1 cellular context compared by ENCODE assay signal in genomic region chr12:24080465-24080864, GRCh38.
A peak's percentile ranks its signal among the peaks of the same experiment; 100 is the strongest.
TF ChIP-seq lines count a peak whose summit lies in the region.

No MANE protein-coding gene starts in this region.

TF ChIP-seq in HepG2, 621 proteins besides CTCF, POLR2A, EP300 and RAD21 (continued from another document and continues in another):
- TF ChIP-seq ZNF687 (CRISPR knock-in tag; IDR thresholded peaks at IDR 0.05) (no peak), BHLHE40 (IDR thresholded peaks at IDR 0.05; ENCODE audit: low read length) (no peak), CBX2 (IDR thresholded peaks at IDR 0.05; ENCODE audit: low read depth, low read length) (no peak), CBX2 (CRISPR knock-in tag; IDR thresholded peaks at IDR 0.05; ENCODE audit: low read depth) (no peak), RBAK (CRISPR knock-in tag; IDR thresholded peaks at IDR 0.05) (no peak), RFXANK (CRISPR knock-in tag; IDR thresholded peaks at IDR 0.05) (no peak), ZXDC (CRISPR knock-in tag; IDR thresholded peaks at IDR 0.05) (no peak), ZSCAN29 (CRISPR knock-in tag; conservative IDR thresholded peaks at IDR 0.05) (0 out of 2 replicates have a peak, but pooled peaks have one; percentile 52), MIER2 (CRISPR knock-in tag; IDR thresholded peaks at IDR 0.05) (no peak), CREB3 (CRISPR knock-in tag; IDR thresholded peaks at IDR 0.05) (no peak), REXO4 (CRISPR knock-in tag; IDR thresholded peaks at IDR 0.05; ENCODE audit: borderline replicate concordance) (no peak), NFRKB (IDR thresholded peaks at IDR 0.05) (no peak), ZNF713 (CRISPR knock-in tag; IDR thresholded peaks at IDR 0.05) (no peak), ZNF564 (CRISPR knock-in tag; IDR thresholded peaks at IDR 0.05) (no peak), ZNF264 (CRISPR knock-in tag; IDR thresholded peaks at IDR 0.05) (peak; percentile 69; the same call in 1 of the 2 replicates), HINFP (CRISPR knock-in tag; IDR thresholded peaks at IDR 0.05; ENCODE audit: low read depth) (no peak), CHD2 (IDR thresholded peaks at IDR 0.05; ENCODE audit: low read depth, low read length) (no peak), HDAC6 (IDR thresholded peaks at IDR 0.05; ENCODE audit: low read depth, low read length) (no peak), ARID4A (CRISPR knock-in tag; IDR thresholded peaks at IDR 0.05; ENCODE audit: borderline replicate concordance) (no peak; the same call in 1 of the 2 replicates), AFF4 (CRISPR knock-in tag; IDR thresholded peaks at IDR 0.05) (no peak), ZNF589 (CRISPR knock-in tag; conservative IDR thresholded peaks at IDR 0.05) (no peak), ELF1 (CRISPR knock-in tag; IDR thresholded peaks at IDR 0.05) (no peak), NR2F2 (IDR thresholded peaks at IDR 0.05; ENCODE audit: borderline replicate concordance, low read depth) (peak; percentile 92), ZNF30 (CRISPR knock-in tag; IDR thresholded peaks at IDR 0.05) (no peak), POGK (CRISPR knock-in tag; conservative IDR thresholded peaks at IDR 0.05) (no peak), NFE2L2 (IDR thresholded peaks at IDR 0.05; ENCODE audit: low read length) (no peak), THYN1 (CRISPR knock-in tag; IDR thresholded peaks at IDR 0.05; ENCODE audit: borderline replicate concordance, low read depth) (no peak), ZFP82 (CRISPR knock-in tag; IDR thresholded peaks at IDR 0.05; ENCODE audit: borderline replicate concordance) (no peak), ZNF260 (CRISPR knock-in tag; IDR thresholded peaks at IDR 0.05; ENCODE audit: borderline replicate concordance, low read depth) (no peak), SETDB1 (CRISPR knock-in tag; IDR thresholded peaks at IDR 0.05; ENCODE audit: borderline replicate concordance) (no peak), TBP (CRISPR knock-in tag; IDR thresholded peaks at IDR 0.05) (no peak), ZNF776 (CRISPR knock-in tag; IDR thresholded peaks at IDR 0.05) (no peak), ZNF570 (CRISPR knock-in tag; IDR thresholded peaks at IDR 0.05; ENCODE audit: borderline replicate concordance) (no peak), ZBTB34 (CRISPR knock-in tag; IDR thresholded peaks at IDR 0.05) (no peak), ATF4 (CRISPR knock-in tag; IDR thresholded peaks at IDR 0.05) (peak in 1 of 2 experiments; percentile 72; a peak in 2 of 4 replicates), ONECUT2 (CRISPR knock-in tag; IDR thresholded peaks at IDR 0.05) (peak; percentile 92), ZNF615 (CRISPR knock-in tag; IDR thresholded peaks at IDR 0.05; ENCODE audit: borderline replicate concordance) (no peak), ZNF296 (CRISPR knock-in tag; conservative IDR thresholded peaks at IDR 0.05) (no peak)
